Comparison of ENCODE assay signal across 22 cellular contexts in the genomic region with DNA sequence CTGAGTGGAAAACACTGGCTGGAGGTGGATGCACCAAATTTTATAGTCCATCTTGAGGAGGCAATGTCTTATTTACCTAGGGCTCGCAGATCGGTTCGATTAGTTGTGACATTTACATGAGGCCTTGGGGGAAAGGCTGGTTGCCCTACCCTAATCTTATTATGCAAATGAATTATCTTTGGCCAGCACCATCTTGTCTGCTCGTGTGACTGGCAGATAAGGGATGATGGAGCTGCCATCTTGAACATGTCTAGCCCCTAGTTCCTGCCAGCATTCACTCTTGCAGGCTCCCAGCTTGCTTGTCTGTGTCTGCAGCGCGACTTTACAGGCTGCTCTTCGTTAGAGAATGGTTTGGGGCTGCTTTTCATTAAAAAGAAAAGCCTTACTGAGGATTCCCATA.
"Had no signal": no experiment of that assay in that cellular context is flagged by ENCODE, and none has a peak within 500 bp of the region (broad histone marks: within the 10 kb centered on the region; RNA-seq: fewer than 3 reads in every experiment).

No MANE protein-coding gene starts in this region.

- H3K27me3 ChIP-seq: esophagus squamous epithelium, gastroesophageal sphincter, neutrophil, right lobe of liver, testis, tibial nerve had no signal

- H3K9me3 ChIP-seq: esophagus squamous epithelium, gastroesophageal sphincter, mucosa of descending colon, neutrophil, psoas muscle, right lobe of liver, testis, tibial nerve had no signal

- H3K27ac ChIP-seq: epithelial cell of prostate, esophagus squamous epithelium, gastroesophageal sphincter, neutrophil, psoas muscle, right lobe of liver, testis, tibial nerve had no signal

- H3K9me3 Mint-ChIP-seq: dendritic cell treated with granulocyte-macrophage colony-stimulating factor and Interleukin-4, amounts not matched to agents 40 ng/mL and 50 ng/mL, for 4 days; effector memory CD8-positive, alpha-beta T cell; naive thymus-derived CD8-positive, alpha-beta T cell; stimulated activated memory B cell treated with anti-CD40 and anti-IgM and Interleukin-4, amounts not matched to agents 10 μg/mL and 1 μg/mL and 100 μg/mL, for 72 hours; stimulated activated naive CD8-positive, alpha-beta T cell treated with anti-CD3 and anti-CD28 coated beads, Interleukin-15, amount 100 ng/mL, for 72 hours had no signal

- DNase-seq: effector memory CD8-positive, alpha-beta T cell; esophagus squamous epithelium; foreskin fibroblast; glutamatergic neuron; islet precursor cell; mammary epithelial cell; mucosa of descending colon; naive thymus-derived CD8-positive, alpha-beta T cell; psoas muscle; retina; right lobe of liver; stimulated activated CD4-positive, alpha-beta T cell treated with anti-CD3 and anti-CD28 coated beads, Interleukin-1b, Interleukin-23, amount 100 ng/mL, for 48 hours; stimulated activated CD4-positive, alpha-beta T cell treated with anti-CD3 and anti-CD28 coated beads, Interleukin-4, amount 100 ng/mL, for 24 hours; stimulated activated naive CD8-positive, alpha-beta T cell treated with anti-CD3 and anti-CD28 coated beads, Interleukin-15, amount 100 ng/mL, for 72 hours; testis had no signal

- H3K27me3 Mint-ChIP-seq: dendritic cell treated with granulocyte-macrophage colony-stimulating factor and Interleukin-4, amounts not matched to agents 40 ng/mL and 50 ng/mL, for 4 days; effector memory CD8-positive, alpha-beta T cell; naive thymus-derived CD8-positive, alpha-beta T cell; stimulated activated memory B cell treated with anti-CD40 and anti-IgM and Interleukin-4, amounts not matched to agents 10 μg/mL and 1 μg/mL and 100 μg/mL, for 72 hours; stimulated activated naive CD8-positive, alpha-beta T cell treated with anti-CD3 and anti-CD28 coated beads, Interleukin-15, amount 100 ng/mL, for 72 hours had no signal

- H3K4me1 Mint-ChIP-seq: stimulated activated memory B cell treated with anti-CD40 and anti-IgM and Interleukin-4, amounts not matched to agents 10 μg/mL and 1 μg/mL and 100 μg/mL, for 72 hours; stimulated activated naive CD8-positive, alpha-beta T cell treated with anti-CD3 and anti-CD28 coated beads, Interleukin-15, amount 100 ng/mL, for 72 hours had no signal

- H3K27ac Mint-ChIP-seq: dendritic cell treated with granulocyte-macrophage colony-stimulating factor and Interleukin-4, amounts not matched to agents 40 ng/mL and 50 ng/mL, for 4 days; stimulated activated memory B cell treated with anti-CD40 and anti-IgM and Interleukin-4, amounts not matched to agents 10 μg/mL and 1 μg/mL and 100 μg/mL, for 72 hours; stimulated activated naive CD8-positive, alpha-beta T cell treated with anti-CD3 and anti-CD28 coated beads, Interleukin-15, amount 100 ng/mL, for 72 hours had no signal

- H3K4me1 ChIP-seq: esophagus squamous epithelium, gastroesophageal sphincter, psoas muscle, testis, tibial nerve had no signal

- ATAC-seq: effector memory CD8-positive, alpha-beta T cell; gastroesophageal sphincter; left lobe of liver; mucosa of descending colon; naive thymus-derived CD8-positive, alpha-beta T cell; psoas muscle; right lobe of liver; stimulated activated memory B cell treated with anti-CD40 and anti-IgM and Interleukin-4, amounts not matched to agents 10 μg/mL and 1 μg/mL and 100 μg/mL, for 72 hours; stimulated activated naive CD8-positive, alpha-beta T cell treated with anti-CD3 and anti-CD28 coated beads, Interleukin-15, amount 100 ng/mL, for 72 hours had no signal

- H3K4me3 ChIP-seq: esophagus squamous epithelium, gastroesophageal sphincter, mucosa of descending colon, psoas muscle, right lobe of liver, testis, tibial nerve had no signal

- H3K4me3 Mint-ChIP-seq: dendritic cell treated with granulocyte-macrophage colony-stimulating factor and Interleukin-4, amounts not matched to agents 40 ng/mL and 50 ng/mL, for 4 days; effector memory CD8-positive, alpha-beta T cell; naive thymus-derived CD8-positive, alpha-beta T cell; stimulated activated memory B cell treated with anti-CD40 and anti-IgM and Interleukin-4, amounts not matched to agents 10 μg/mL and 1 μg/mL and 100 μg/mL, for 72 hours; stimulated activated naive CD8-positive, alpha-beta T cell treated with anti-CD3 and anti-CD28 coated beads, Interleukin-15, amount 100 ng/mL, for 72 hours had no signal
